Comparison of ENCODE assay signal across 21 cellular contexts in the genomic region with DNA sequence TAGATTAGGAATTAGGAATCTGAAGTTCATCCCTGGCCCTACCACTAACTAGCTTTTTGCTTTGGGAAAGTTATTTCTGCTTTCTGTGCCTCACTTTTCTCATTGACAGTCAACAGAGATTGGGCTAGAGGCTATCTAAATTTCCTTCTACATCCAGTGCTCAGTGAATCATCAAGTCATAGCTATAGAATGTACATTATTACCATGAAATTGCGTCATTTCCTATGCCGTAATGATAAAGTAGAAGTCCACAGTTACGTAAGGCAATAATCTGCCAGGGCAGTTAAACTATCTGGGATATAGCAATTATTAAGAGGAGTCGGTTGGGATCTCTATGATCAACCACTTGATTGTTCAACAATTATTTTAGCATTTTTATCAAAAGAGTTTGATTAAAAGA.
A peak's percentile ranks its signal among the peaks of the same experiment; 100 is the strongest.
DNase-seq lines count a peak whose midpoint lies in the region; ATAC-seq and TF ChIP-seq lines count a peak whose summit lies in the region.
"Had no signal": no experiment of that assay in that cellular context is flagged by ENCODE, and none has a peak within 500 bp of the region (broad histone marks: within the 10 kb centered on the region; RNA-seq: fewer than 3 reads in every experiment).

No MANE protein-coding gene starts in this region.

- ATAC-seq in mucosa of descending colon = peak; percentile 17
- ATAC-seq: activated CD4-positive, alpha-beta T cell treated with anti-CD3 and anti-CD28 coated beads for 36 hours; activated T-helper 17 cell treated with anti-CD3 and anti-CD28 coated beads, Interleukin-2, amount 50 U/mL, for 72 hours had no signal

- WGBS in lower leg skin, 2 donors = 78 to 86% methylated on average over 4 of the region's 4 CpGs

- H3K9me3 ChIP-seq in mucosa of descending colon = no peaks in the 10 kb centered on the region
- H3K9me3 ChIP-seq: sigmoid colon, SJSA1, tibial artery had no signal

- TF ChIP-seq CTCF in mucosa of descending colon (IDR thresholded peaks at IDR 0.05) (no peak), lower leg skin (IDR thresholded peaks at IDR 0.05) (no peak)

- no peak for TF ChIP-seq POLR2A in lower leg skin (IDR thresholded peaks at IDR 0.05)

- no peaks in the 10 kb centered on the region for H3K4me1 ChIP-seq in mucosa of descending colon (ENCODE audit: low read depth)
- H3K4me1 ChIP-seq: parathyroid adenoma, sigmoid colon, SJSA1 had no signal

- no peaks in the 10 kb centered on the region for H3K36me3 ChIP-seq in mucosa of descending colon (ENCODE audit: low read depth)
- H3K36me3 ChIP-seq: cardiac muscle cell, SJSA1 had no signal

- intact Hi-C loops in mucosa of descending colon (cut with DNase I, micrococcal nuclease) = no loop called here
- intact Hi-C loops in lower leg skin (cut with DNase I; ENCODE audit: low total_unique reads) = no loop called here

- H3K4me3 ChIP-seq in mucosa of descending colon (no peak overlapping the region), lower leg skin (ENCODE audit: low read depth, poor library complexity, severe bottlenecking) (no peak overlapping the region)
- H3K4me3 ChIP-seq: cardiac muscle cell, sigmoid colon, SJSA1, tibial artery had no signal

- DNase-seq in HCEC 1CT = peak; percentile 53
- peak; percentile 88 for DNase-seq in NCI-H226
- peak; percentile 21 for DNase-seq in amniotic epithelial cell (ENCODE audit: low read depth)
- no peak for DNase-seq in mucosa of descending colon
- no peak for DNase-seq in foreskin melanocyte
- no peak for DNase-seq in lower leg skin (ENCODE audit: low spot score in 2 of 2)
- DNase-seq in H4 (ENCODE audit: low spot score) = no peak
- DNase-seq: activated CD4-positive, alpha-beta T cell treated with anti-CD3 and anti-CD28 coated beads for 36 hours; H9; NCI-H1092; NCI-H2029 treated with DMSO at 0.1 percent for 48 hours; NCI-H510A treated with DMSO at 0.1 percent for 48 hours; sigmoid colon; stimulated activated CD4-positive, alpha-beta T cell treated with anti-CD3 and anti-CD28 coated beads, Interleukin-2, amount 100 ng/mL, for 24 hours; stimulated activated naive CD4-positive, alpha-beta T cell treated with Interleukin-2 at 50 U/mL for 16 hours; T1000; tibial artery had no signal

Comparison
In these comparisons a context has a peak if more than half of its experiments do, and no peak if none do; other contexts are left out.
1. DNase-seq: peak in HCEC 1CT (single experiment), NCI-H226 (single experiment) and amniotic epithelial cell (single experiment); none in mucosa of descending colon (0 of 3), foreskin melanocyte (single experiment), lower leg skin (0 of 2) and H4 (single experiment).